12 cellular contexts compared by ENCODE assay signal in genomic region chr1:206174182-206174868, GRCh38. TPM values are rescaled to one million over a fixed set of nuclear protein-coding genes. Genes with fewer than 3 reads are reported as not detected.
DNase-seq lines count a peak whose midpoint lies in the region; ATAC-seq and TF ChIP-seq lines count a peak whose summit lies in the region.
"Not testable (repeated sequence)": the region's sequence is repeated elsewhere in the genome, so short reads cannot be mapped to it uniquely, and the experiment has no call there.
"Had no signal": no experiment of that assay in that cellular context is flagged by ENCODE, and none has a peak within 500 bp of the region (broad histone marks: within the 10 kb centered on the region; RNA-seq: fewer than 3 reads in every experiment).

No MANE protein-coding gene starts in this region.

- not testable (repeated sequence) for H3K4me3 Mint-ChIP-seq in HFFc6, WTC11, endodermal cell

- POLR2A ChIA-PET in WTC11 (lab: Charles Lee) = not testable (repeated sequence)

- TF ChIP-seq POLR2A in gastrocnemius medialis (IDR thresholded peaks at IDR 0.05) = not testable (repeated sequence)

- H3K9ac ChIP-seq in endodermal cell (ENCODE audit: extremely low read depth, low read length, poor library complexity, severe bottlenecking) = not testable (repeated sequence)

- in situ Hi-C loops in gastrocnemius medialis (cut with MboI; ENCODE audit: low sequenced_read_pairs in 4 of 4) = not testable (repeated sequence)

- H3K27ac ChIP-seq in endodermal cell (ENCODE audit: low read depth, low read length); cardiac muscle cell; lower lobe of right lung; gastrocnemius medialis: not testable (repeated sequence)

- TF ChIP-seq CTCF in HFFc6 (IDR thresholded peaks at IDR 0.05) (peak; percentile 46; the same call in 1 of the 2 replicates), endodermal cell (conservative IDR thresholded peaks at IDR 0.05) (peak; percentile 62), cardiac muscle cell (IDR thresholded peaks at IDR 0.05; ENCODE audit: low read depth, low read length) (peak; percentile 26), gastrocnemius medialis (IDR thresholded peaks at IDR 0.05 in 4 of 5, conservative IDR thresholded peaks at IDR 0.05 in 1 of 5) (peak in 1 of 5 experiments; percentile 15)
- not testable (repeated sequence) for TF ChIP-seq CTCF in WTC11 (IDR thresholded peaks at IDR 0.05); lower lobe of right lung (IDR thresholded peaks at IDR 0.05)

- intact Hi-C loops in lower lobe of right lung (cut with DNase I); gastrocnemius medialis (cut with DNase I; ENCODE audit: low total_unique reads): not testable (repeated sequence)

- DNase-seq in Ammon's horn (ENCODE audit: low spot score) (peak; percentile 21), HFFc6 (peak; percentile 47), NCI-H226 (peak; percentile 1), endodermal cell (peak; percentile 18), cardiac muscle cell (ENCODE audit: low read depth in 1 of 2, low spot score in 1 of 2) (peak; percentile 3 to 38), gastrocnemius medialis (peak; percentile 2 to 21)
- not testable (repeated sequence) for DNase-seq in WTC11 (ENCODE audit: low spot score); lower lobe of right lung

- not testable (repeated sequence) for H3K36me3 Mint-ChIP-seq in HFFc6 (ENCODE audit: low read depth); WTC11; endodermal cell (ENCODE audit: low read depth)

- WGBS in endodermal cell (ENCODE audit: insufficient coverage in 1 of 2, insufficient read length in 1 of 2), 2 experiments = 100% methylated on average over 3 of the region's 7 CpGs; no CpG with 5 or more reads in 1 of the 2 experiments

- 0 out of 2 replicates have a peak, but pooled peaks have one; percentile 39 for ATAC-seq in WTC11
- ATAC-seq in lower lobe of right lung = peak; percentile 55 to 61
- peak; percentile 60 to 68 for ATAC-seq in gastrocnemius medialis

- CTCF ChIA-PET in WTC11 (lab: Charles Lee) = not testable (repeated sequence)

- H3K27me3 Mint-ChIP-seq in HFFc6 (ENCODE audit: insufficient read depth); WTC11 (ENCODE audit: low read depth); endodermal cell (ENCODE audit: insufficient read depth): not testable (repeated sequence)

- H3K27ac Mint-ChIP-seq in HFFc6, WTC11, endodermal cell: not testable (repeated sequence)

- H3K27me3 ChIP-seq in endodermal cell (ENCODE audit: control insufficient read depth, insufficient read depth, low read length, poor library complexity, severe bottlenecking); cardiac muscle cell; lower lobe of right lung (ENCODE audit: low read depth); gastrocnemius medialis: not testable (repeated sequence)

- peaks cover 19% of the 10 kb centered on the region for H3K4me1 Mint-ChIP-seq in HFFc6 (ENCODE audit: low read depth)
- H3K4me1 Mint-ChIP-seq in WTC11, endodermal cell: not testable (repeated sequence)

- H3K4me3 ChIP-seq in endodermal cell (ENCODE audit: low read length); cardiac muscle cell; lower lobe of right lung; gastrocnemius medialis: not testable (repeated sequence)

- H3K4me1 ChIP-seq in endodermal cell (ENCODE audit: control insufficient read depth, insufficient read depth, low read length); cardiac muscle cell (ENCODE audit: low read depth); lower lobe of right lung; gastrocnemius medialis: not testable (repeated sequence)

- H3K36me3 ChIP-seq in endodermal cell (ENCODE audit: control insufficient read depth, insufficient read depth, low read length); cardiac muscle cell; lower lobe of right lung; gastrocnemius medialis: not testable (repeated sequence)

- H3K9me3 ChIP-seq in endodermal cell (ENCODE audit: control insufficient read depth, low read length); cardiac muscle cell (ENCODE audit: low read depth); lower lobe of right lung; gastrocnemius medialis: not testable (repeated sequence)

- not testable (repeated sequence) for H3K9me3 Mint-ChIP-seq in HFFc6, WTC11, endodermal cell

RNA-seq across cellular contexts. Expression of gene FAM72A, which starts 28.3 kb away (rescaled TPM):
- total RNA-seq in HFFc6 (2021; fragmentation: NEBNext Ultra II Directional; extraction: Animal tissue kit (Norgen Biotek cat#: 25700)) = 1 to 10 TPM; 6.8 to 8.2 (median 7.2) TPM
- 25.5 to 30.6 TPM (median 27.9 TPM) in 3 replicates for total RNA-seq in WTC11 (2021)
- total RNA-seq in endodermal cell = 10 to 100 TPM in 1 of 2 donors, 1 to 10 TPM in 1; 8.4 to 16.4 TPM
- polyA plus RNA-seq in endodermal cell (2013, experiment 1 of 2) = 17.5 TPM
- polyA plus RNA-seq in endodermal cell (2013, experiment 2 of 2) = 16.9 TPM
- 2.8 and 9.6 TPM in 2 replicates for total RNA-seq in cardiac muscle cell
- 3.4 and 17.6 TPM in 2 replicates for polyA plus RNA-seq in cardiac muscle cell
- total RNA-seq in lower lobe of right lung = 5.2 TPM
- under 1 TPM in 2 of 4 donors, not detected in 2; 0.20 to 0.85 TPM for total RNA-seq in gastrocnemius medialis

RNA-seq across cellular contexts. Expression of gene SRGAP2, which starts 29.0 kb away (rescaled TPM):
- 10 to 100 TPM; 59.6 to 75.9 (median 71.3) TPM for total RNA-seq in HFFc6 (2021; fragmentation: NEBNext Ultra II Directional; extraction: Animal tissue kit (Norgen Biotek cat#: 25700))
- 74.2 to 81.2 TPM (median 74.4 TPM) in 3 replicates for total RNA-seq in WTC11 (2021)
- total RNA-seq in endodermal cell = 100 to 1,000 TPM; 112 to 131 TPM
- 62.4 TPM for polyA plus RNA-seq in endodermal cell (2013, experiment 1 of 2)
- polyA plus RNA-seq in endodermal cell (2013, experiment 2 of 2) = 63.8 TPM
- 58.7 and 81.0 TPM in 2 replicates for total RNA-seq in cardiac muscle cell
- polyA plus RNA-seq in cardiac muscle cell = 43.2 and 56.3 TPM in 2 replicates
- 70.2 TPM for total RNA-seq in lower lobe of right lung
- 10 to 100 TPM in 2 of 4 donors, 1 to 10 TPM in 2; 8.7 to 13.2 (median 11.0) TPM for total RNA-seq in gastrocnemius medialis

RNA-seq across cellular contexts. Expression of gene AVPR1B, which starts 57.1 kb away (rescaled TPM):
- total RNA-seq in HFFc6 (2021; fragmentation: NEBNext Ultra II Directional; extraction: Animal tissue kit (Norgen Biotek cat#: 25700)) = not detected
- 0.30 to 0.68 TPM (median 0.46 TPM) in 3 replicates for total RNA-seq in WTC11 (2021)
- under 1 TPM in 1 of 2 donors, not detected in 1; 0.11 TPM for total RNA-seq in endodermal cell
- polyA plus RNA-seq in endodermal cell (2013, experiment 1 of 2) = not detected
- polyA plus RNA-seq in endodermal cell (2013, experiment 2 of 2) = not detected
- 0.07 and 2.3 TPM in 2 replicates for total RNA-seq in cardiac muscle cell
- polyA plus RNA-seq in cardiac muscle cell = 0.10 TPM in 1 of 2 replicates, not detected in the other
- not detected for total RNA-seq in lower lobe of right lung
- total RNA-seq in gastrocnemius medialis = not detected
- total RNA-seq: activated CD8-positive, alpha-beta memory T cell treated with anti-CD3 and anti-CD28 coated beads for 36 hours; activated T-helper 2 cell treated with anti-CD3 and anti-CD28 coated beads, Interferon-gamma antibody, Interleukin-2, Interleukin-4, amounts not matched to agents 10 μg/mL and 5 μg/mL and 100 μg/mL, durations not matched to agents 14 hours and 24 hours and 36 hours; natural killer cell; tibial nerve had no signal
